Comparison of ENCODE assay signal across 9 cellular contexts in genomic region chr16:15961557-15962205, GRCh38. TPM values are rescaled to one million over a fixed set of nuclear protein-coding genes. Genes with fewer than 3 reads are reported as not detected.
A peak's percentile ranks its signal among the peaks of the same experiment; 100 is the strongest.
DNase-seq lines count a peak whose midpoint lies in the region; ATAC-seq and TF ChIP-seq lines count a peak whose summit lies in the region.
"Had no signal": no experiment of that assay in that cellular context is flagged by ENCODE, and none has a peak within 500 bp of the region (broad histone marks: within the 10 kb centered on the region; RNA-seq: fewer than 3 reads in every experiment).

No MANE protein-coding gene starts in this region.

- no peak overlapping the region for H3K4me3 ChIP-seq in PC-3 (ENCODE audit: low read length)
- no peak overlapping the region for H3K4me3 ChIP-seq in heart right ventricle

- H3K36me3 Mint-ChIP-seq in activated CD4-positive, alpha-beta T cell treated with anti-CD3 and anti-CD28 coated beads, Interleukin-2, amount 10 ng/mL, durations not matched to agents 7 days and 5 days (ENCODE audit: low read depth), result peaks cover 52% of the 10 kb centered on the region
- H3K36me3 Mint-ChIP-seq in activated CD8-positive, alpha-beta T cell treated with anti-CD3 and anti-CD28 coated beads, Interleukin-2, amount 10 ng/mL, durations not matched to agents 7 days and 5 days (ENCODE audit: low read depth), result peaks cover 46% of the 10 kb centered on the region

- no TSS peak for BruUV-seq in PC-3 (replicated peaks; lab: Mats Ljungman, UMichigan)

- H3K27me3 ChIP-seq in PC-3 (ENCODE audit: low read length) (no peaks in the 10 kb centered on the region), heart right ventricle (no peaks in the 10 kb centered on the region)

- H4K20me1 ChIP-seq in PC-3 (ENCODE audit: low read length), result no peaks in the 10 kb centered on the region

- H3K27me3 Mint-ChIP-seq in activated CD4-positive, alpha-beta T cell treated with anti-CD3 and anti-CD28 coated beads, Interleukin-2, amount 10 ng/mL, durations not matched to agents 7 days and 5 days, result no peaks in the 10 kb centered on the region
- H3K27me3 Mint-ChIP-seq in activated CD8-positive, alpha-beta T cell treated with anti-CD3 and anti-CD28 coated beads, Interleukin-2, amount 10 ng/mL, durations not matched to agents 7 days and 5 days (ENCODE audit: low read depth), result no peaks in the 10 kb centered on the region

- TF ChIP-seq CTCF in PC-3 (conservative IDR thresholded peaks at IDR 0.05; ENCODE audit: low read depth, low read length) (no peak), heart right ventricle (IDR thresholded peaks at IDR 0.05) (no peak)

- no peak overlapping the region for H3K9ac ChIP-seq in PC-3 (ENCODE audit: low read length)

- peak; percentile 21 for DNase-seq in activated CD4-positive, alpha-beta T cell treated with anti-CD3 and anti-CD28 coated beads, Interleukin-2, amount 10 ng/mL, durations not matched to agents 7 days and 5 days
- no peak for DNase-seq in activated CD4-positive, alpha-beta T cell treated with anti-CD3 and anti-CD28 coated beads, Interleukin-2, amount 50 U/mL, for 48 hours
- DNase-seq in activated CD8-positive, alpha-beta T cell treated with anti-CD3 and anti-CD28 coated beads, Interleukin-2, amount 10 ng/mL, durations not matched to agents 7 days and 5 days, result no peak
- no peak for DNase-seq in stimulated activated naive CD8-positive, alpha-beta T cell treated with anti-CD3 and anti-CD28 coated beads, Interleukin-15, Interleukin-2, amounts not matched to agents 100 U/mL and 50 U/mL, for 24 hours
- DNase-seq in PC-3 (no peak), heart right ventricle (no peak), NAMALWA (ENCODE audit: low spot score) (no peak)
- DNase-seq: MV-4-11 had no signal

- peaks cover 69% of the 10 kb centered on the region for H3K4me1 Mint-ChIP-seq in activated CD4-positive, alpha-beta T cell treated with anti-CD3 and anti-CD28 coated beads, Interleukin-2, amount 10 ng/mL, durations not matched to agents 7 days and 5 days
- peaks cover 69% of the 10 kb centered on the region for H3K4me1 Mint-ChIP-seq in activated CD8-positive, alpha-beta T cell treated with anti-CD3 and anti-CD28 coated beads, Interleukin-2, amount 10 ng/mL, durations not matched to agents 7 days and 5 days (ENCODE audit: low read depth)

- no peak overlapping the region for H3K4me2 ChIP-seq in PC-3 (ENCODE audit: low read length)

- peaks cover 15% of the 10 kb centered on the region for H3K9me3 Mint-ChIP-seq in activated CD4-positive, alpha-beta T cell treated with anti-CD3 and anti-CD28 coated beads, Interleukin-2, amount 10 ng/mL, durations not matched to agents 7 days and 5 days
- H3K9me3 Mint-ChIP-seq in activated CD8-positive, alpha-beta T cell treated with anti-CD3 and anti-CD28 coated beads, Interleukin-2, amount 10 ng/mL, durations not matched to agents 7 days and 5 days (ENCODE audit: insufficient read depth), result peaks cover 16% of the 10 kb centered on the region

- WGBS in heart right ventricle, 2 donors, result 86 to 89% methylated on average over 4 of the region's 4 CpGs

- peak overlapping the region; percentile 69 for H3K4me3 Mint-ChIP-seq in activated CD4-positive, alpha-beta T cell treated with anti-CD3 and anti-CD28 coated beads, Interleukin-2, amount 10 ng/mL, durations not matched to agents 7 days and 5 days
- H3K4me3 Mint-ChIP-seq in activated CD8-positive, alpha-beta T cell treated with anti-CD3 and anti-CD28 coated beads, Interleukin-2, amount 10 ng/mL, durations not matched to agents 7 days and 5 days, result peak overlapping the region; percentile 80

- peaks cover 89% of the 10 kb centered on the region for H3K79me2 ChIP-seq in PC-3 (ENCODE audit: low read length)

- H3K36me3 ChIP-seq in PC-3 (ENCODE audit: low read depth, low read length) (no peaks in the 10 kb centered on the region), heart right ventricle (no peaks in the 10 kb centered on the region)

- H3K27ac Mint-ChIP-seq in activated CD4-positive, alpha-beta T cell treated with anti-CD3 and anti-CD28 coated beads, Interleukin-2, amount 10 ng/mL, durations not matched to agents 7 days and 5 days, result peak overlapping the region; percentile 95
- peak overlapping the region; percentile 97 for H3K27ac Mint-ChIP-seq in activated CD8-positive, alpha-beta T cell treated with anti-CD3 and anti-CD28 coated beads, Interleukin-2, amount 10 ng/mL, durations not matched to agents 7 days and 5 days

- intact Hi-C loops in PC-3 (cut with micrococcal nuclease) (no loop called here), heart right ventricle (cut with DNase I) (no loop called here)

- no peaks in the 10 kb centered on the region for H3K9me2 ChIP-seq in PC-3 (replicated peaks; ENCODE audit: low read length)

- H3K9me3 ChIP-seq in PC-3 (ENCODE audit: low read length), result no peaks in the 10 kb centered on the region
- H3K9me3 ChIP-seq in heart right ventricle, result peaks cover 0 to 10% (median 0%) of the 10 kb centered on the region in 11 donors

- no peak overlapping the region for H2AFZ ChIP-seq in PC-3 (ENCODE audit: low read length)

- CTCF ChIA-PET in activated CD4-positive, alpha-beta T cell treated with anti-CD3 and anti-CD28 coated beads, Interleukin-2, amount 10 ng/mL, durations not matched to agents 7 days and 5 days (lab: Charles Lee), result no interaction called here
- CTCF ChIA-PET in activated CD8-positive, alpha-beta T cell treated with anti-CD3 and anti-CD28 coated beads, Interleukin-2, amount 10 ng/mL, durations not matched to agents 7 days and 5 days (lab: Charles Lee), result no interaction called here
- CTCF ChIA-PET in PC-3 (lab: Charles Lee), result no interaction called here

- ATAC-seq in HG02943 (IDR thresholded peaks at IDR 0.05; ENCODE audit: low read depth, unreplicated experiment) (peak; percentile 26), PC-3 (no peak), heart right ventricle (no peak)
- peak; percentile 37 for ATAC-seq in activated CD8-positive, alpha-beta T cell treated with anti-CD3 and anti-CD28 coated beads, Interleukin-2, amount 10 ng/mL, durations not matched to agents 7 days and 5 days
- peak; percentile 19 for ATAC-seq in stimulated activated naive CD8-positive, alpha-beta T cell treated with anti-CD3 and anti-CD28 coated beads, Interleukin-15, Interleukin-2, amounts not matched to agents 100 U/mL and 50 U/mL, for 24 hours

- POLR2A ChIA-PET in activated CD4-positive, alpha-beta T cell treated with anti-CD3 and anti-CD28 coated beads, Interleukin-2, amount 10 ng/mL, durations not matched to agents 7 days and 5 days (lab: Charles Lee), result no interaction called here
- POLR2A ChIA-PET in activated CD8-positive, alpha-beta T cell treated with anti-CD3 and anti-CD28 coated beads, Interleukin-2, amount 10 ng/mL, durations not matched to agents 7 days and 5 days (lab: Charles Lee), result interaction anchor here (3.7 kb wide), 1 partner anchor 11 kb away, joined by 29 read pairs; no protein-coding TSS in a partner anchor
- POLR2A ChIA-PET in PC-3 (lab: Charles Lee; ENCODE audit: unreplicated experiment), result no interaction called here

- H3K4me1 ChIP-seq in PC-3 (ENCODE audit: insufficient read depth, low read length), result peaks cover 9% of the 10 kb centered on the region
- peaks cover 0 to 72% (median 33%) of the 10 kb centered on the region in 9 donors for H3K4me1 ChIP-seq in heart right ventricle

- no peaks in the 10 kb centered on the region for H3F3A ChIP-seq in PC-3 (ENCODE audit: low read length, unreplicated experiment)

- H3K27ac ChIP-seq in PC-3 (ENCODE audit: low read length) (no peak overlapping the region), heart right ventricle (peak overlapping the region in 5 of 10 donors; percentile 45 to 73 (median 59))

RNA-seq across cellular contexts. Expression of gene ABCC1, which starts 12.3 kb away (rescaled TPM):
- 10 to 100 TPM; 51.7 to 55.2 TPM for total RNA-seq in activated CD4-positive, alpha-beta T cell treated with anti-CD3 and anti-CD28 coated beads, Interleukin-2, amount 10 ng/mL, durations not matched to agents 7 days and 5 days
- 10 to 100 TPM; 46.0 to 46.9 TPM for total RNA-seq in activated CD8-positive, alpha-beta T cell treated with anti-CD3 and anti-CD28 coated beads, Interleukin-2, amount 10 ng/mL, durations not matched to agents 7 days and 5 days
- 16.1 and 29.0 TPM in 2 replicates for total RNA-seq in PC-3 (2014; rRNA removed)
- 10 to 100 TPM; 15.1 to 32.8 (median 22.0) TPM for total RNA-seq in heart right ventricle
- 10 to 100 TPM in 1 of 2 donors, 1 to 10 TPM in 1; 6.1 to 14.9 TPM for polyA plus RNA-seq in heart right ventricle

Comparison
In these comparisons a context has a peak if more than half of its experiments do, and no peak if none do; other contexts are left out.
1. ATAC-seq: peak in HG02943 (single experiment), activated CD8-positive, alpha-beta T cell treated with anti-CD3 and anti-CD28 coated beads, Interleukin-2, amount 10 ng/mL, durations not matched to agents 7 days and 5 days (single experiment) and stimulated activated naive CD8-positive, alpha-beta T cell treated with anti-CD3 and anti-CD28 coated beads, Interleukin-15, Interleukin-2, amounts not matched to agents 100 U/mL and 50 U/mL, for 24 hours (single experiment); none in PC-3 (single experiment) and heart right ventricle (0 of 8).